15 cellular contexts compared by ENCODE assay signal in the genomic region with DNA sequence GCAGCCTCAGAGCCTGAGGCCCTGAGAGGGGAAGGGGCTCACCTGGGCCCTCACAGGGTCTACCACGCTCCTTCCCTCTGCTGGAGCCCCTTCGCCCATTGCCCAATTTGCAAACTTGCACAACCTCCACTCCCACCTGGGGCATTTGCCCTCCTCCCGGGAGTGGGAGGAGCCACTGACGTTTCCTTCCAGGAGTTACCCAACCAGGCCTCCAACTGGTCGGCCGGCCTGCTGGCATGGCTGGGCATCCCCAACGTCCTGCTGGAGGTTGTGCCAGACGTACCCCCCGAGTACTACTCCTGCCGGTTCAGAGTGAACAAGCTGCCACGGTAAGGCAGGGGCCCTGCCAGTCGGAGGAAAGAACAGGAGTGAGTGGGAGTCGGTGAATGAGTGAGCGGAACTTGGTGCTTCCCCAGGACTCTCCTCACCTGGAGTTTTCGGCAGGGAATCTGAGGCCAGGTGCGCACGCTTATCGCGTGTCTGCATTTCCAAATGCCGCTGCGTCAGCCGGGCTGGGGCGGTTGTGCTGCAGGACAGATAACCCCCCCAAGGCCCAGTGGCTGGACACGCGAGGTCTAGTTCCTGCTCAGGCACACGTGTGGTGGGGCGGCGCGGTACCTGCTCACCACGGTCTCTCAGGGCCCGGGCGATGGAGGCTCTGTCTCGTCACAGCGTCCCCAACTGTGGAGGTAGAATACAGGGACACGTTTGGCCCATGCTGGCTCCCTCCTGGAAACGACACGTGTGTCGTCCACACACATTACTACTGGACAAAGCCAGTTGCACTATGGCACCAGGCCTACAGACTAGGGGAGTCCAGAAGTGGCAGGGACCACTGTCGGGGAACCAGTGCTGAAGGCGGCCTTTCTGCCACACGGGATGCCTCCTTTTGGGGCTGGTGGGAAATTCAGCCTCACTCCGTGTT. TPM values are rescaled to one million over a fixed set of nuclear protein-coding genes. Genes with fewer than 3 reads are reported as not detected.
DNase-seq lines count a peak whose midpoint lies in the region; TF ChIP-seq lines count a peak whose summit lies in the region.
"Had no signal": no experiment of that assay in that cellular context is flagged by ENCODE, and none has a peak within 500 bp of the region (broad histone marks: within the 10 kb centered on the region; RNA-seq: fewer than 3 reads in every experiment).

No MANE protein-coding gene starts in this region.

- peak overlapping the region; percentile 31 for H4K91ac ChIP-seq in trophoblast cell (ENCODE audit: low read depth, low read length)

- no peak overlapping the region for H3K27ac Mint-ChIP-seq in activated naive CD4-positive, alpha-beta T cell treated with anti-CD3 and anti-CD28 coated beads, Interleukin-2, amount 10 ng/mL, durations not matched to agents 7 days and 5 days
- no peak overlapping the region for H3K27ac Mint-ChIP-seq in activated naive CD4-positive, alpha-beta T cell treated with anti-CD3 and anti-CD28 coated beads for 36 hours
- H3K27ac Mint-ChIP-seq in endodermal cell = no peak overlapping the region
- H3K27ac Mint-ChIP-seq: HFFc6 had no signal

- H3K79me2 ChIP-seq in trophoblast cell (ENCODE audit: control insufficient read depth, insufficient read depth, low read length, poor library complexity) = no peaks in the 10 kb centered on the region

- no peaks in the 10 kb centered on the region for H3K36me3 ChIP-seq in endodermal cell (ENCODE audit: control insufficient read depth, insufficient read depth, low read length)
- no peaks in the 10 kb centered on the region for H3K36me3 ChIP-seq in trophoblast cell (ENCODE audit: control insufficient read depth in 1 of 2, insufficient read depth in 2 of 2, low read length in 2 of 2)
- H3K36me3 ChIP-seq: BLaER1 treated with 17β-estradiol and CSF1 and Interleukin-3, amounts not matched to agents 10 nM and 100 nM had no signal

- H2BK120ac ChIP-seq in trophoblast cell (ENCODE audit: insufficient read depth, low read length, poor library complexity) = no peak overlapping the region

- CTCF ChIA-PET in activated naive CD4-positive, alpha-beta T cell treated with anti-CD3 and anti-CD28 coated beads, Interleukin-2, amount 10 ng/mL, durations not matched to agents 7 days and 5 days (lab: Charles Lee) = no interaction called here
- CTCF ChIA-PET in activated naive CD4-positive, alpha-beta T cell treated with anti-CD3 and anti-CD28 coated beads for 36 hours (lab: Charles Lee) = no interaction called here

- intact Hi-C loops in activated naive CD4-positive, alpha-beta T cell treated with anti-CD3 and anti-CD28 coated beads for 36 hours (cut with micrococcal nuclease) = no loop called here

- H3K23ac ChIP-seq in trophoblast cell (ENCODE audit: low read length) = no peak overlapping the region

- H2BK12ac ChIP-seq in trophoblast cell (ENCODE audit: low read length) = no peak overlapping the region

- H3K4me3 Mint-ChIP-seq in activated naive CD4-positive, alpha-beta T cell treated with anti-CD3 and anti-CD28 coated beads, Interleukin-2, amount 10 ng/mL, durations not matched to agents 7 days and 5 days = no peak overlapping the region
- no peak overlapping the region for H3K4me3 Mint-ChIP-seq in activated naive CD4-positive, alpha-beta T cell treated with anti-CD3 and anti-CD28 coated beads for 36 hours
- H3K4me3 Mint-ChIP-seq in endodermal cell = no peak overlapping the region
- H3K4me3 Mint-ChIP-seq: HFFc6 had no signal

- no peaks in the 10 kb centered on the region for H3K4me1 Mint-ChIP-seq in activated naive CD4-positive, alpha-beta T cell treated with anti-CD3 and anti-CD28 coated beads, Interleukin-2, amount 10 ng/mL, durations not matched to agents 7 days and 5 days
- H3K4me1 Mint-ChIP-seq in activated naive CD4-positive, alpha-beta T cell treated with anti-CD3 and anti-CD28 coated beads for 36 hours (ENCODE audit: low read depth) = no peaks in the 10 kb centered on the region
- H3K4me1 Mint-ChIP-seq in endodermal cell = no peaks in the 10 kb centered on the region

- no peak overlapping the region for H4K12ac ChIP-seq in trophoblast cell (ENCODE audit: low read depth, low read length)

- H3K4ac ChIP-seq in trophoblast cell (ENCODE audit: low read depth, low read length) = no peak overlapping the region

- no peaks in the 10 kb centered on the region for H3K9me3 Mint-ChIP-seq in activated naive CD4-positive, alpha-beta T cell treated with anti-CD3 and anti-CD28 coated beads, Interleukin-2, amount 10 ng/mL, durations not matched to agents 7 days and 5 days
- H3K9me3 Mint-ChIP-seq in activated naive CD4-positive, alpha-beta T cell treated with anti-CD3 and anti-CD28 coated beads for 36 hours = no peaks in the 10 kb centered on the region
- H3K9me3 Mint-ChIP-seq in endodermal cell = no peaks in the 10 kb centered on the region
- H3K9me3 Mint-ChIP-seq: HFFc6 had no signal

- H3K79me1 ChIP-seq in trophoblast cell (ENCODE audit: low read length) = peaks cover 2% of the 10 kb centered on the region

- 90 to 91% methylated on average over 38 to 42 of the region's 42 CpGs for WGBS in endodermal cell (ENCODE audit: insufficient coverage in 1 of 2, insufficient read length in 1 of 2), 2 experiments
- WGBS in trophoblast cell (ENCODE audit: extremely low coverage, insufficient coverage, insufficient read length) = no CpG with 5 or more reads among the region's 42 CpGs

- no peak overlapping the region for H2AFZ ChIP-seq in trophoblast cell (ENCODE audit: insufficient read depth, low read length, poor library complexity)

- no peak overlapping the region for H2BK5ac ChIP-seq in trophoblast cell (ENCODE audit: low read depth, low read length, poor library complexity)

- H3K27me3 ChIP-seq in endodermal cell (ENCODE audit: control insufficient read depth, insufficient read depth, low read length, poor library complexity, severe bottlenecking) (no peaks in the 10 kb centered on the region), trophoblast cell (ENCODE audit: insufficient read depth, low read length) (no peaks in the 10 kb centered on the region)
- H3K27me3 ChIP-seq: BLaER1 treated with 17β-estradiol and CSF1 and Interleukin-3, amounts not matched to agents 10 nM and 100 nM had no signal

- H3K4me1 ChIP-seq in endodermal cell (ENCODE audit: control insufficient read depth, insufficient read depth, low read length) = no peaks in the 10 kb centered on the region
- peaks cover 0 to 8% of the 10 kb centered on the region in 2 experiments for H3K4me1 ChIP-seq in trophoblast cell (ENCODE audit: control insufficient read depth in 1 of 2, insufficient read depth in 2 of 2, low read length in 2 of 2)

- H3K9ac ChIP-seq in endodermal cell (ENCODE audit: extremely low read depth, low read length, poor library complexity, severe bottlenecking) (no peak overlapping the region), trophoblast cell (ENCODE audit: low read length) (no peak overlapping the region)

- H3K27ac ChIP-seq in endodermal cell (ENCODE audit: low read depth, low read length) (no peak overlapping the region), trophoblast cell (ENCODE audit: low read depth, low read length) (no peak overlapping the region)
- H3K27ac ChIP-seq: BLaER1 treated with 17β-estradiol and CSF1 and Interleukin-3, amounts not matched to agents 10 nM and 100 nM had no signal

- TF ChIP-seq POLR2A in NB4 (IDR thresholded peaks at IDR 0.05; ENCODE audit: extremely low read depth, insufficient read length) = no peak

- H3K9me3 ChIP-seq in endodermal cell (ENCODE audit: control insufficient read depth, low read length) (no peaks in the 10 kb centered on the region), trophoblast cell (ENCODE audit: insufficient read depth, low read depth, low read length) (peaks cover 2% of the 10 kb centered on the region)
- H3K9me3 ChIP-seq: BLaER1 treated with 17β-estradiol and CSF1 and Interleukin-3, amounts not matched to agents 10 nM and 100 nM had no signal

- H4K8ac ChIP-seq in trophoblast cell (ENCODE audit: low read depth, low read length) = no peak overlapping the region

- no peaks in the 10 kb centered on the region for H3K36me3 Mint-ChIP-seq in activated naive CD4-positive, alpha-beta T cell treated with anti-CD3 and anti-CD28 coated beads, Interleukin-2, amount 10 ng/mL, durations not matched to agents 7 days and 5 days
- H3K36me3 Mint-ChIP-seq in activated naive CD4-positive, alpha-beta T cell treated with anti-CD3 and anti-CD28 coated beads for 36 hours (ENCODE audit: low read depth) = no peaks in the 10 kb centered on the region
- H3K36me3 Mint-ChIP-seq in endodermal cell (ENCODE audit: low read depth) = no peaks in the 10 kb centered on the region

- H3K4me3 ChIP-seq in NB4 (ENCODE audit: low read depth, low read length) (no peak overlapping the region), endodermal cell (ENCODE audit: low read length) (no peak overlapping the region), trophoblast cell (ENCODE audit: low read depth, low read length) (no peak overlapping the region)
- H3K4me3 ChIP-seq: BLaER1 treated with 17β-estradiol and CSF1 and Interleukin-3, amounts not matched to agents 10 nM and 100 nM had no signal

- no peaks in the 10 kb centered on the region for H3K27me3 Mint-ChIP-seq in activated naive CD4-positive, alpha-beta T cell treated with anti-CD3 and anti-CD28 coated beads, Interleukin-2, amount 10 ng/mL, durations not matched to agents 7 days and 5 days
- no peaks in the 10 kb centered on the region for H3K27me3 Mint-ChIP-seq in activated naive CD4-positive, alpha-beta T cell treated with anti-CD3 and anti-CD28 coated beads for 36 hours (ENCODE audit: low read depth)
- no peaks in the 10 kb centered on the region for H3K27me3 Mint-ChIP-seq in endodermal cell (ENCODE audit: insufficient read depth)

- no peak for TF ChIP-seq CTCF in NB4 (IDR thresholded peaks at IDR 0.05; ENCODE audit: low read depth, low read length)
- TF ChIP-seq CTCF in endodermal cell (conservative IDR thresholded peaks at IDR 0.05) = no peak

- H3K14ac ChIP-seq in trophoblast cell (ENCODE audit: low read length) = no peak overlapping the region

- no peak overlapping the region for H3K18ac ChIP-seq in trophoblast cell (ENCODE audit: low read length)

- H3K4me2 ChIP-seq in trophoblast cell (ENCODE audit: low read length) = no peak overlapping the region

- no peak overlapping the region for H2AK5ac ChIP-seq in trophoblast cell (ENCODE audit: low read length)

- DNase-seq in activated naive CD4-positive, alpha-beta T cell treated with anti-CD3 and anti-CD28 coated beads, Interleukin-2, amount 10 ng/mL, durations not matched to agents 7 days and 5 days = peak; percentile 15
- DNase-seq in activated naive CD4-positive, alpha-beta T cell treated with anti-CD3 and anti-CD28 coated beads for 36 hours = no peak
- DNase-seq in NB4 (ENCODE audit: low read depth) (peak; percentile 53), endodermal cell (peak; percentile 46), trophoblast cell (peak; percentile 61 to 93), NCI-H1048 (lab: John Stamatoyannopoulos, UW) (no peak), cerebellum (ENCODE audit: low spot score) (no peak)
- no peak for DNase-seq in NK-92 treated with Interleukin-12 subunit alpha and Interleukin-12 subunit beta, amount 100 ng/mL, for 24 hours (lab: John Stamatoyannopoulos, UW)
- DNase-seq: DMS 273 treated with DMSO at 0.1 percent for 48 hours, GOT3, HFFc6, NCI-H187, NCI-H526 treated with DMSO at 0.1 percent for 48 hours, SIG-M5 had no signal

RNA-seq across cellular contexts. Expression of a gene that starts 11.7 kb away (rescaled TPM):
- total RNA-seq in activated naive CD4-positive, alpha-beta T cell treated with anti-CD3 and anti-CD28 coated beads for 36 hours = under 1 TPM; 0.57 TPM
- total RNA-seq in endodermal cell (1 to 10 TPM; 8.1 to 8.5 TPM), cerebellum (0.54 TPM)
- polyA plus RNA-seq in endodermal cell (2013, experiment 1 of 2) = 1.3 TPM
- polyA plus RNA-seq in endodermal cell (2013, experiment 2 of 2) = 2.0 TPM
- polyA plus RNA-seq in trophoblast cell (2013) = 1.9 and 2.1 TPM in 2 replicates

RNA-seq across cellular contexts. Expression of a gene that starts 49.9 kb away (rescaled TPM):
- 10 to 100 TPM; 91.2 to 93.8 TPM for total RNA-seq in activated naive CD4-positive, alpha-beta T cell treated with anti-CD3 and anti-CD28 coated beads for 36 hours
- total RNA-seq in endodermal cell (10 to 100 TPM; 48.5 to 52.7 TPM), cerebellum (23.1 TPM)
- 54.8 TPM for polyA plus RNA-seq in endodermal cell (2013, experiment 1 of 2)
- polyA plus RNA-seq in endodermal cell (2013, experiment 2 of 2) = 59.1 TPM
- polyA plus RNA-seq in trophoblast cell (2013) = 62.6 and 68.8 TPM in 2 replicates

RNA-seq across cellular contexts. Expression of a gene that starts 50.9 kb away (rescaled TPM):
- total RNA-seq in activated naive CD4-positive, alpha-beta T cell treated with anti-CD3 and anti-CD28 coated beads for 36 hours = 10 to 100 TPM; 71.5 to 72.0 TPM
- total RNA-seq in endodermal cell = 10 to 100 TPM; 76.5 to 94.5 TPM
- polyA plus RNA-seq in endodermal cell (2013, experiment 1 of 2) = 24.8 TPM
- polyA plus RNA-seq in endodermal cell (2013, experiment 2 of 2) = 21.1 TPM
- 12.7 and 15.6 TPM in 2 replicates for polyA plus RNA-seq in trophoblast cell (2013)
- total RNA-seq in cerebellum = 17.0 TPM

Comparison
In these comparisons a context has a peak if more than half of its experiments do, and no peak if none do; other contexts are left out.
1. DNase-seq: peak in activated naive CD4-positive, alpha-beta T cell treated with anti-CD3 and anti-CD28 coated beads, Interleukin-2, amount 10 ng/mL, durations not matched to agents 7 days and 5 days (single experiment), NB4 (single experiment), endodermal cell (single experiment) and trophoblast cell (2 of 2); none in activated naive CD4-positive, alpha-beta T cell treated with anti-CD3 and anti-CD28 coated beads for 36 hours (single experiment), NCI-H1048 (single experiment), NK-92 treated with Interleukin-12 subunit alpha and Interleukin-12 subunit beta, amount 100 ng/mL, for 24 hours (single experiment) and cerebellum (single experiment).